ENCODE assay signal across 36 cellular contexts in the genomic region with DNA sequence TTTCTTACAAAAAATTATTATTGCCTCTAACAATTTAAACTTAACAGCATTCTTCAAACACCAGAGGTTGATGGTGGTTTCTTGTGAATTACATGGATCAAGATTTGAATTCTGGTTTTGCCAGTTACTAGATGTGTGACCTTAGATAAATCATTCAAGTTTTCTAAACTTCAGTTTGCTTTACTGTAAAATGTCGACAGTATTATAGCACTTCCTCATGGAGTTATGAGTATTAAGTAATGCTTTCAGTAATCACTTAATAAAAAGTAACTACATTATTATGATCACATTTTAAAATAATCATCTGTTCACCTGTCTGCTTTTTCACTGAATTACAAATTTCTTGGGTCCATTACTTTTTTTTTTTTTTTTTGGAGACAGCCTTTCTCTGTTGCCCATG. TPM values are rescaled to one million over a fixed set of nuclear protein-coding genes. Genes with fewer than 3 reads are reported as not detected.
DNase-seq lines count a peak whose midpoint lies in the region; ATAC-seq, FAIRE-seq and TF ChIP-seq lines count a peak whose summit lies in the region.
"Had no signal": no experiment of that assay in that cellular context is flagged by ENCODE, and none has a peak within 500 bp of the region (broad histone marks: within the 10 kb centered on the region; RNA-seq: fewer than 3 reads in every experiment).

No MANE protein-coding gene starts in this region.

- POLR2A ChIA-PET in RWPE1 (lab: Yijun Ruan, JAX; ENCODE audit: low non-redundant PET), result no interaction called here

- H3K27ac ChIP-seq in RWPE1 (peak overlapping the region; percentile 54), upper lobe of left lung (no peak overlapping the region)
- H3K27ac ChIP-seq: breast epithelium, gastroesophageal sphincter, left ventricle myocardium inferior, suprapubic skin had no signal

- no peak overlapping the region for H3K4me3 ChIP-seq in upper lobe of left lung
- H3K4me3 ChIP-seq: breast epithelium, esophagus squamous epithelium, gastroesophageal sphincter, left ventricle myocardium inferior, MG63, suprapubic skin had no signal

- H3K27me3 ChIP-seq in upper lobe of left lung, result no peaks in the 10 kb centered on the region
- H3K27me3 ChIP-seq: breast epithelium, esophagus squamous epithelium, gastroesophageal sphincter, MG63, suprapubic skin had no signal

- H3K9me3 ChIP-seq in upper lobe of left lung, result no peaks in the 10 kb centered on the region
- H3K9me3 ChIP-seq: breast epithelium, Caco-2, esophagus squamous epithelium, gastroesophageal sphincter, left ventricle myocardium inferior, MG63, suprapubic skin had no signal

- no peak for TF ChIP-seq POLR2A in upper lobe of left lung (IDR thresholded peaks at IDR 0.05)

- no peak for FAIRE-seq in frontal cortex (lab: Jason Lieb, UNC)
- FAIRE-seq: A204.1, colon had no signal

- peak; percentile 16 for DNase-seq in CD1c-positive myeloid dendritic cell (ENCODE audit: extremely low spot score)
- no peak for DNase-seq in RWPE1 (ENCODE audit: low spot score)
- DNase-seq in frontal cortex (ENCODE audit: low spot score in 2 of 2), result no peak
- DNase-seq in upper lobe of left lung, result no peak
- DNase-seq: activated CD8-positive, alpha-beta memory T cell treated with anti-CD3 and anti-CD28 coated beads for 24 hours; activated naive CD4-positive, alpha-beta T cell treated with anti-CD3 and anti-CD28 coated beads for 36 hours; activated T-cell treated with anti-CD3 and anti-CD28 coated beads, Interleukin-2, amount 50 U/mL, for 48 hours; amygdala; Caco-2; DMS79; effector memory CD8-positive, alpha-beta T cell; esophagus squamous epithelium; GOT3; hypothalamus; KBM-7; left ventricle myocardium inferior; natural killer cell; NCI-H1694; NCI-H2171; NCI-H510A treated with DMSO at 0.1 percent for 48 hours; stimulated activated CD4-positive, alpha-beta T cell treated with anti-CD3 and anti-CD28 coated beads, Interleukin-2, amount 100 ng/mL, for 48 hours; stimulated activated naive B cell treated with anti-CD40 and anti-IgM and Interleukin-4, amounts not matched to agents 10 μg/mL and 1 μg/mL and 100 μg/mL, for 72 hours had no signal

- CTCF ChIA-PET in RWPE1 (lab: Yijun Ruan, JAX), result no interaction called here

- no peaks in the 10 kb centered on the region for H3K36me3 ChIP-seq in upper lobe of left lung
- H3K36me3 ChIP-seq: breast epithelium had no signal

- ATAC-seq in GM21390 (IDR thresholded peaks at IDR 0.05; ENCODE audit: unreplicated experiment), result peak; percentile 38
- peak; percentile 35 for ATAC-seq in HG03175 (IDR thresholded peaks at IDR 0.05; ENCODE audit: unreplicated experiment)
- no peak for ATAC-seq in HG03439 (IDR thresholded peaks at IDR 0.05; ENCODE audit: unreplicated experiment)
- ATAC-seq in HG03354 (IDR thresholded peaks at IDR 0.05; ENCODE audit: poor library complexity, severe bottlenecking, unreplicated experiment), result no peak
- ATAC-seq in upper lobe of left lung (ENCODE audit: low FRiP score in 2 of 2), result no peak
- ATAC-seq: effector memory CD8-positive, alpha-beta T cell; gastroesophageal sphincter; natural killer cell had no signal

- WGBS in upper lobe of left lung, 2 donors, result 50% methylated on average over 1 of the region's 1 CpG; no CpG with 5 or more reads in 1 of the 2 donors

- no peak for TF ChIP-seq EP300 in upper lobe of left lung (IDR thresholded peaks at IDR 0.05)

- TF ChIP-seq CTCF in RWPE1 (conservative IDR thresholded peaks at IDR 0.05; ENCODE audit: low read depth), result no peak
- no peak for TF ChIP-seq CTCF in upper lobe of left lung (IDR thresholded peaks at IDR 0.05)

- H3K4me1 ChIP-seq in upper lobe of left lung, result no peaks in the 10 kb centered on the region
- H3K4me1 ChIP-seq: breast epithelium, Caco-2, suprapubic skin had no signal

RNA-seq across cellular contexts. Expression of a gene that starts 37.5 kb away (rescaled TPM):
- total RNA-seq in frontal cortex (37.9 TPM), upper lobe of left lung (10 to 100 TPM in 3 of 6 donors, 1 to 10 TPM in 1, not detected in 2; 1.4 to 20.7 (median 14.0) TPM)
- total RNA-seq: Caco-2, mesothelial cell of epicardium, osteocyte, renal cortical epithelial cell, urinary bladder had no signal

Comparison
In these comparisons a context has a peak if more than half of its experiments do, and no peak if none do; other contexts are left out.
1. ATAC-seq: peak in GM21390 (single experiment) and HG03175 (single experiment); none in HG03439 (single experiment), HG03354 (single experiment) and upper lobe of left lung (0 of 2).